24 cellular contexts compared by ENCODE assay signal in the genomic region with DNA sequence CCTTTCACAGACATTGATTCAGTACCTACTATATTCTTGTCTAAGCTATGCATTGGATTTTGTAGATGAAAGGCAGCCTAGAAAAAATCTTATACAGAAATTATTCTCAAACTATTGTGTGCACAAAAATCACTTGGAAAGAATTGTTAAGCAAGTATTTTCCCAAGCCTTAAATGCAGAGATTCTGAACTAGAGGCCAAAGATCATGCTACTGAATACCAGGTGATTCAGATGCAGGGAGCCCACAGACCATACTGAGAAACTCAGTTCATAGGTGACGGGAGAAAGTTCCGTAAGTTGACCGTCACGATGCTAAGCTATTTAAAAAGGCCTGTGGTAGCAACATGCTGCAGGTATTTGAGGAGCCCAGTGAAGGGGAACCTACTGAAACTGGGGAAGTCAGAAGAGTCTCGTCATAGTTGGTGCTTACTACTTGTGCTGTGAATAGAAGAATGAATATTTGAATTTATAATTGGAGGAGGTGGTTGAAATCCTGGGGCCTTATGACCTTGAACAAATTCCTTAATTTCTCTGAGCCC.
"Had no signal": no experiment of that assay in that cellular context is flagged by ENCODE, and none has a peak within 500 bp of the region (broad histone marks: within the 10 kb centered on the region; RNA-seq: fewer than 3 reads in every experiment).

No MANE protein-coding gene starts in this region.

- H3K27me3 Mint-ChIP-seq: effector memory CD8-positive, alpha-beta T cell had no signal

- H3K4me3 ChIP-seq: colonic mucosa, dorsolateral prefrontal cortex, esophagus squamous epithelium, gastroesophageal sphincter, heart left ventricle, ovary, psoas muscle, tibial artery had no signal

- H3K4me3 Mint-ChIP-seq: activated CD4-positive, alpha-beta memory T cell treated with anti-CD3 and anti-CD28 coated beads for 36 hours; activated naive CD4-positive, alpha-beta T cell treated with anti-CD3 and anti-CD28 coated beads for 36 hours; activated naive CD8-positive, alpha-beta T cell treated with anti-CD3 and anti-CD28 coated beads, Interleukin-2, amount 10 ng/mL, durations not matched to agents 7 days and 5 days; effector memory CD8-positive, alpha-beta T cell; mesothelial cell of epicardium; naive thymus-derived CD8-positive, alpha-beta T cell; T-helper 2 cell treated with Interferon-gamma antibody and Interleukin-4, amounts not matched to agents 5 μg/mL and 100 μg/mL, for 36 hours had no signal

- ATAC-seq: effector memory CD8-positive, alpha-beta T cell; gastroesophageal sphincter; heart left ventricle; naive thymus-derived CD8-positive, alpha-beta T cell; psoas muscle; right cardiac atrium; stimulated activated naive CD8-positive, alpha-beta T cell treated with anti-CD3 and anti-CD28 coated beads, Interleukin-15, Interleukin-2, amounts not matched to agents 100 U/mL and 50 U/mL, for 24 hours had no signal

- H3K9me3 Mint-ChIP-seq: activated CD4-positive, alpha-beta memory T cell treated with anti-CD3 and anti-CD28 coated beads for 36 hours; activated naive CD4-positive, alpha-beta T cell treated with anti-CD3 and anti-CD28 coated beads for 36 hours; effector memory CD8-positive, alpha-beta T cell; mesothelial cell of epicardium; T-helper 2 cell treated with Interferon-gamma antibody and Interleukin-4, amounts not matched to agents 5 μg/mL and 100 μg/mL, for 36 hours had no signal

- H3K27ac Mint-ChIP-seq: activated CD4-positive, alpha-beta memory T cell treated with anti-CD3 and anti-CD28 coated beads for 36 hours; activated naive CD4-positive, alpha-beta T cell treated with anti-CD3 and anti-CD28 coated beads for 36 hours; activated naive CD8-positive, alpha-beta T cell treated with anti-CD3 and anti-CD28 coated beads, Interleukin-2, amount 10 ng/mL, durations not matched to agents 7 days and 5 days; effector memory CD8-positive, alpha-beta T cell; mesothelial cell of epicardium; T-helper 2 cell treated with Interferon-gamma antibody and Interleukin-4, amounts not matched to agents 5 μg/mL and 100 μg/mL, for 36 hours had no signal

- H3K36me3 Mint-ChIP-seq: activated naive CD8-positive, alpha-beta T cell treated with anti-CD3 and anti-CD28 coated beads, Interleukin-2, amount 10 ng/mL, durations not matched to agents 7 days and 5 days had no signal

- DNase-seq: activated CD4-positive, alpha-beta memory T cell treated with anti-CD3 and anti-CD28 coated beads for 36 hours; activated CD4-positive, alpha-beta T cell treated with anti-CD3 and anti-CD28 coated beads for 48 hours; activated naive CD4-positive, alpha-beta T cell treated with anti-CD3 and anti-CD28 coated beads for 36 hours; activated naive CD8-positive, alpha-beta T cell treated with anti-CD3 and anti-CD28 coated beads, Interleukin-2, amount 10 ng/mL, durations not matched to agents 7 days and 5 days; activated T-cell treated with anti-CD3 and anti-CD28 coated beads, Interleukin-2, amount 50 U/mL, for 48 hours; amniotic stem cell; colonic mucosa; dorsolateral prefrontal cortex; effector memory CD8-positive, alpha-beta T cell; esophagus squamous epithelium; heart left ventricle; left colon; mammary epithelial cell; naive thymus-derived CD8-positive, alpha-beta T cell; ovary; psoas muscle; right cardiac atrium; stimulated activated CD4-positive, alpha-beta T cell treated with anti-CD3 and anti-CD28 coated beads, Interleukin-4, amount 100 ng/mL, for 4 hours; stimulated activated naive CD8-positive, alpha-beta T cell treated with anti-CD3 and anti-CD28 coated beads, Interleukin-15, Interleukin-2, amounts not matched to agents 100 U/mL and 50 U/mL, for 24 hours; substantia nigra; tibial artery had no signal
